ENCODE assay signal across 25 cellular contexts in the genomic region with DNA sequence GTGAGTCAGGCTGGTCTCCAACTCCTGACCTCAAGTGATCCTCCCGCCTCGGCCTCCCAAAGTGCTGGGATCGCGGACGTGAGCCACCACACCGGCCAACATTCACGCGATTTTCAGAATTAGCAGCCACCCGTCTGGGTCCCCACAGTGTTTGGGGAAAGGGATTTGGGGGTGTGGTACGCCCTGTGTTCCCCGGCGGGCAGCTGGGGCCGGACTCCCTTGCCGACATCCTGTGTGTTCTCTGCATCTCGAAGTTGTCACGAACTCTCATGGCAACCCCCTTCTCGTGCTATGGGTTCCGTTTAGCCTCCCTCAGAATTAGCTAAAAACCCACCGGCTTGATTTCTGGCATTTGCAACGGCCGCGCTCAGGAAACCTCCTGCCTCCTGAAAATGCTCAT.
"Had no signal": no experiment of that assay in that cellular context is flagged by ENCODE, and none has a peak within 500 bp of the region (broad histone marks: within the 10 kb centered on the region; RNA-seq: fewer than 3 reads in every experiment).

No MANE protein-coding gene starts in this region.

- H3K27ac Mint-ChIP-seq: immature natural killer cell; mesothelial cell of epicardium; naive B cell; natural killer cell; stimulated activated naive B cell treated with anti-CD40 and anti-IgM and Interleukin-4, amounts not matched to agents 10 μg/mL and 1 μg/mL and 100 μg/mL, for 72 hours had no signal

- H3K9me3 ChIP-seq: right atrium auricular region, testis, thyroid gland, transverse colon, vagina had no signal

- H3K27me3 Mint-ChIP-seq: naive B cell; stimulated activated naive B cell treated with anti-CD40 and anti-IgM and Interleukin-4, amounts not matched to agents 10 μg/mL and 1 μg/mL and 100 μg/mL, for 72 hours had no signal

- H3K4me1 Mint-ChIP-seq: immature natural killer cell, mesothelial cell of epicardium, naive B cell had no signal

- FAIRE-seq: islet of Langerhans, small intestine had no signal

- H3K4me3 ChIP-seq: left ventricle myocardium inferior, lung, right atrium auricular region, stomach, testis, thyroid gland, transverse colon, upper lobe of left lung, vagina had no signal

- ATAC-seq: natural killer cell; sciatic nerve; stimulated activated naive B cell treated with anti-CD40 and anti-IgM and Interleukin-4, amounts not matched to agents 10 μg/mL and 1 μg/mL and 100 μg/mL, for 72 hours; stimulated activated naive CD8-positive, alpha-beta T cell treated with anti-CD3 and anti-CD28 coated beads, Interleukin-15, Interleukin-2, amounts not matched to agents 100 U/mL and 50 U/mL, for 24 hours had no signal

- H3K36me3 Mint-ChIP-seq: immature natural killer cell; mesothelial cell of epicardium; naive B cell; natural killer cell; stimulated activated naive B cell treated with anti-CD40 and anti-IgM and Interleukin-4, amounts not matched to agents 10 μg/mL and 1 μg/mL and 100 μg/mL, for 72 hours had no signal

- H3K27me3 ChIP-seq: right atrium auricular region, testis, thyroid gland, transverse colon, upper lobe of left lung, vagina had no signal

- H2AFZ ChIP-seq: parathyroid adenoma had no signal

- H3K9ac ChIP-seq: parathyroid adenoma had no signal

- H3K4me1 ChIP-seq: left ventricle myocardium inferior, parathyroid adenoma, right atrium auricular region, stomach, testis, thyroid gland, transverse colon, upper lobe of left lung, vagina had no signal

- H3K36me3 ChIP-seq: left ventricle myocardium inferior, right atrium auricular region, stomach, thyroid gland, transverse colon, upper lobe of left lung, vagina had no signal

- H3K79me2 ChIP-seq: parathyroid adenoma had no signal

- H3K27ac ChIP-seq: left ventricle myocardium inferior, parathyroid adenoma, right atrium auricular region, stomach, testis, thyroid gland, transverse colon, upper lobe of left lung, vagina had no signal

- DNase-seq: hippocampal formation; immature natural killer cell; left ventricle myocardium inferior; mesendoderm; naive B cell; natural killer cell; nucleus accumbens; small intestine; stimulated activated CD4-positive, alpha-beta T cell treated with anti-CD3 and anti-CD28 coated beads, Interleukin-1b, Interleukin-23, amount 100 ng/mL, for 48 hours; stimulated activated CD4-positive, alpha-beta T cell treated with anti-CD3 and anti-CD28 coated beads, Interleukin-4, amount 100 ng/mL, for 1 hour; stimulated activated naive B cell treated with anti-CD40 and anti-IgM and Interleukin-4, amounts not matched to agents 10 μg/mL and 1 μg/mL and 100 μg/mL, for 72 hours; stimulated activated naive CD8-positive, alpha-beta T cell treated with anti-CD3 and anti-CD28 coated beads, Interleukin-15, Interleukin-2, amounts not matched to agents 100 U/mL and 50 U/mL, for 24 hours; stomach; testis; thyroid gland; transverse colon had no signal

- H3K4me3 Mint-ChIP-seq: immature natural killer cell; mesothelial cell of epicardium; naive B cell; natural killer cell; neural crest cell; stimulated activated naive B cell treated with anti-CD40 and anti-IgM and Interleukin-4, amounts not matched to agents 10 μg/mL and 1 μg/mL and 100 μg/mL, for 72 hours had no signal
